ENCODE assay signal across 18 cellular contexts in genomic region chr1:67536957-67537646, GRCh38.
A peak's percentile ranks its signal among the peaks of the same experiment; 100 is the strongest.
DNase-seq lines count a peak whose midpoint lies in the region; ATAC-seq and TF ChIP-seq lines count a peak whose summit lies in the region.
"Had no signal": no experiment of that assay in that cellular context is flagged by ENCODE, and none has a peak within 500 bp of the region (broad histone marks: within the 10 kb centered on the region; RNA-seq: fewer than 3 reads in every experiment).

No MANE protein-coding gene starts in this region.

- no peaks in the 10 kb centered on the region for H3K36me3 ChIP-seq in tibial artery
- H3K36me3 ChIP-seq: adrenal gland, colonic mucosa had no signal

- intact Hi-C loops in Right ventricle myocardium inferior (cut with DNase I) (loop anchor here (5.0 to 10.0 kb wide), 3 partner anchors 150 to 578 kb away; partner anchors contain the start of genes GADD45A and GNG12), cardiac septum (cut with DNase I) (loop anchor here (5.0 to 10.0 kb wide), 3 partner anchors 148 to 578 kb away; partner anchors contain the start of genes GADD45A and GNG12), tibial artery (cut with DNase I; ENCODE audit: low total_unique reads) (loop anchor here (10.0 kb wide), 1 partner anchor 298 kb away; the partner anchor contains the start of gene GNG12)

- H3K27ac ChIP-seq in tibial artery = peak overlapping the region; percentile 60 to 61
- H3K27ac ChIP-seq: adrenal gland, colonic mucosa had no signal

- H3K4me3 ChIP-seq in tibial artery = no peak overlapping the region
- H3K4me3 ChIP-seq: adrenal gland, colonic mucosa had no signal

- ATAC-seq in Right ventricle myocardium inferior = peak; percentile 35
- peak; percentile 47 for ATAC-seq in left lobe of liver
- ATAC-seq in HG02678 (IDR thresholded peaks at IDR 0.05; ENCODE audit: unreplicated experiment) = no peak
- ATAC-seq: natural killer cell had no signal

- TF ChIP-seq CTCF in tibial artery (IDR thresholded peaks at IDR 0.05) = peak in 1 of 2 experiments; percentile 21

- peaks cover 0 to 19% (median 11%) of the 10 kb centered on the region in 4 donors for H3K4me1 ChIP-seq in tibial artery
- H3K4me1 ChIP-seq: adrenal gland had no signal

- DNase-seq in Right ventricle myocardium inferior (ENCODE audit: missing footprints) (no peak), cardiac septum (ENCODE audit: low spot score) (no peak), astrocyte of the hippocampus (ENCODE audit: low read depth, low spot score) (peak; percentile 81), left lobe of liver (ENCODE audit: low spot score) (peak; percentile 77), tibial artery (peak in 1 of 2 donors; percentile 73), kidney glomerular epithelial cell (lab: John Stamatoyannopoulos, UW) (no peak), DMS153 (lab: John Stamatoyannopoulos, UW) (no peak)
- DNase-seq: activated CD4-positive, CD25-positive, alpha-beta regulatory T cell; adrenal gland; CD4-positive, alpha-beta T cell; colonic mucosa; foreskin melanocyte; natural killer cell; NCI-H1417 treated with DMSO at 0.1 percent for 48 hours; SHP77; stimulated activated CD4-positive, alpha-beta T cell treated with anti-CD3 and anti-CD28 coated beads, Interleukin-12 subunit alpha, Interleukin-12 subunit beta, amount 100 ng/mL, for 4 hours; stimulated activated naive CD4-positive, alpha-beta T cell treated with Interleukin-2 at 50 U/mL for 16 hours had no signal

- H3K9me3 ChIP-seq in tibial artery = no peaks in the 10 kb centered on the region
- H3K9me3 ChIP-seq: adrenal gland, colonic mucosa had no signal

- no peaks in the 10 kb centered on the region for H3K27me3 ChIP-seq in tibial artery
- H3K27me3 ChIP-seq: adrenal gland, colonic mucosa had no signal

Comparison
In these comparisons a context has a peak if more than half of its experiments do, and no peak if none do; other contexts are left out.
1. DNase-seq: peak in astrocyte of the hippocampus (single experiment) and left lobe of liver (single experiment); none in Right ventricle myocardium inferior (single experiment), cardiac septum (single experiment), kidney glomerular epithelial cell (single experiment) and DMS153 (single experiment).